Comparison of ENCODE assay signal across 1 cellular context in genomic region chr12:121648458-121649028, GRCh38.
A peak's percentile ranks its signal among the peaks of the same experiment; 100 is the strongest.
TF ChIP-seq lines count a peak whose summit lies in the region.

No MANE protein-coding gene starts in this region.

TF ChIP-seq in K562, 482 proteins besides CTCF, POLR2A, EP300 and RAD21:
- TF ChIP-seq, protein P1, sequence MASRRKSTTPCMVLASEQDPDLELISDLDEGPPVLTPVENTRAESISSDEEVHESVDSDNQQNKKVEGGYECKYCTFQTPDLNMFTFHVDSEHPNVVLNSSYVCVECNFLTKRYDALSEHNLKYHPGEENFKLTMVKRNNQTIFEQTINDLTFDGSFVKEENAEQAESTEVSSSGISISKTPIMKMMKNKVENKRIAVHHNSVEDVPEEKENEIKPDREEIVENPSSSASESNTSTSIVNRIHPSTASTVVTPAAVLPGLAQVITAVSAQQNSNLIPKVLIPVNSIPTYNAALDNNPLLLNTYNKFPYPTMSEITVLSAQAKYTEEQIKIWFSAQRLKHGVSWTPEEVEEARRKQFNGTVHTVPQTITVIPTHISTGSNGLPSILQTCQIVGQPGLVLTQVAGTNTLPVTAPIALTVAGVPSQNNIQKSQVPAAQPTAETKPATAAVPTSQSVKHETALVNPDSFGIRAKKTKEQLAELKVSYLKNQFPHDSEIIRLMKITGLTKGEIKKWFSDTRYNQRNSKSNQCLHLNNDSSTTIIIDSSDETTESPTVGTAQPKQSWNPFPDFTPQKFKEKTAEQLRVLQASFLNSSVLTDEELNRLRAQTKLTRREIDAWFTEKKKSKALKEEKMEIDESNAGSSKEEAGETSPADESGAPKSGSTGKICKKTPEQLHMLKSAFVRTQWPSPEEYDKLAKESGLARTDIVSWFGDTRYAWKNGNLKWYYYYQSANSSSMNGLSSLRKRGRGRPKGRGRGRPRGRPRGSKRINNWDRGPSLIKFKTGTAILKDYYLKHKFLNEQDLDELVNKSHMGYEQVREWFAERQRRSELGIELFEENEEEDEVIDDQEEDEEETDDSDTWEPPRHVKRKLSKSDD (conservative IDR thresholded peaks at IDR 0.05; ENCODE audit: low read length) = no peak
- 0 out of 2 replicates have a peak, but pooled peaks have one; percentile 15 for TF ChIP-seq ZBTB33 (CRISPR knock-in tag; IDR thresholded peaks at IDR 0.05)
- TF ChIP-seq MCM3 (IDR thresholded peaks at IDR 0.05) = no peak
- TF ChIP-seq MITF (IDR thresholded peaks at IDR 0.05) = no peak
